8 cellular contexts compared by ENCODE assay signal in genomic region chr11:117327255-117327566, GRCh38. TPM values are rescaled to one million over a fixed set of nuclear protein-coding genes. Genes with fewer than 3 reads are reported as not detected.
DNase-seq lines count a peak whose midpoint lies in the region; ATAC-seq and TF ChIP-seq lines count a peak whose summit lies in the region.
"Not testable (repeated sequence)": the region's sequence is repeated elsewhere in the genome, so short reads cannot be mapped to it uniquely, and the experiment has no call there.

No MANE protein-coding gene starts in this region.

- WGBS in adrenal gland, 4 donors, result 8 to 14% (median 11%) methylated on average over 5 of the region's 5 CpGs
- 7 to 9% methylated on average over 5 of the region's 5 CpGs for WGBS in testis, 2 donors

- not testable (repeated sequence) for H3K9me2 ChIP-seq in OCI-LY1 (ENCODE audit: low read depth, low read length)

- not testable (repeated sequence) for TF ChIP-seq CTCF in AG09309 (IDR thresholded peaks at IDR 0.05; ENCODE audit: control insufficient read depth, insufficient read depth, low read depth, low read length, missing control alignments); OCI-LY1 (IDR thresholded peaks at IDR 0.05; ENCODE audit: low read length); adrenal gland (IDR thresholded peaks at IDR 0.05); neutrophil (IDR thresholded peaks at IDR 0.05); testis (IDR thresholded peaks at IDR 0.05)

- H2AFZ ChIP-seq in OCI-LY1 (ENCODE audit: low read length), result not testable (repeated sequence)

- H3K79me2 ChIP-seq in OCI-LY1 (ENCODE audit: insufficient read depth, low read length), result not testable (repeated sequence)

- not testable (repeated sequence) for H3K27ac ChIP-seq in OCI-LY1 (ENCODE audit: low read depth, low read length, poor library complexity, severe bottlenecking)
- H3K27ac ChIP-seq in adrenal gland (peak overlapping the region in 3 of 5 donors; percentile 88 to 97 (median 91)), epithelial cell of prostate (peak overlapping the region; percentile 80), neutrophil (peak overlapping the region; percentile 89), testis (peak overlapping the region in 1 of 2 donors; percentile 90)

- H4K20me1 ChIP-seq in OCI-LY1 (ENCODE audit: insufficient read depth, low read length), result not testable (repeated sequence)

- not testable (repeated sequence) for H3K36me3 ChIP-seq in OCI-LY1 (ENCODE audit: insufficient read depth, low read length); adrenal gland (replicated peaks in 1 of 2); neutrophil; testis (ENCODE audit: low read depth, missing control alignments)

- not testable (repeated sequence) for DNase-seq in AG09309 (ENCODE audit: low read depth); adrenal gland; epithelial cell of prostate (ENCODE audit: low read depth, low spot score); testis

- peaks cover 14% of the 10 kb centered on the region for H3K4me1 ChIP-seq in OCI-LY1 (ENCODE audit: insufficient read depth, low read length, severe bottlenecking)
- peaks cover 9 to 11% of the 10 kb centered on the region in 2 donors for H3K4me1 ChIP-seq in adrenal gland (replicated peaks in 1 of 2)
- H3K4me1 ChIP-seq in neutrophil (ENCODE audit: control insufficient read depth in 1 of 2, insufficient read depth in 1 of 2, low read depth in 1 of 2, low read length in 1 of 2), result peaks cover 10 to 13% of the 10 kb centered on the region in 2 experiments
- H3K4me1 ChIP-seq in testis, result not testable (repeated sequence)

- not testable (repeated sequence) for H3K9ac ChIP-seq in OCI-LY1 (ENCODE audit: low read length)

- H3K4me2 ChIP-seq in OCI-LY1 (ENCODE audit: low read length), result peak overlapping the region; percentile 86

- H3K4me3 ChIP-seq in AG09309 (ENCODE audit: control insufficient read depth, low read depth, low read length) (peak overlapping the region; percentile 78), OCI-LY1 (ENCODE audit: low read depth, low read length, poor library complexity, severe bottlenecking) (peak overlapping the region; percentile 72), adrenal gland (peak overlapping the region in 1 of 4 donors; percentile 90), iPS-18c (ENCODE audit: insufficient read depth, low read depth, low read length) (peak overlapping the region; percentile 87; the same call in 1 of the 2 replicates), neutrophil (ENCODE audit: low read depth in 1 of 2, low read length in 1 of 2) (peak overlapping the region; percentile 67 to 91), testis (peak overlapping the region; percentile 67 to 83)

- intact Hi-C loops in adrenal gland (cut with DNase I); testis (cut with DNase I; ENCODE audit: low total_unique reads): not testable (repeated sequence)

- not testable (repeated sequence) for H3K27me3 ChIP-seq in OCI-LY1 (ENCODE audit: insufficient read depth, low read length); adrenal gland; neutrophil; testis

- TF ChIP-seq POLR2A in adrenal gland (IDR thresholded peaks at IDR 0.05); testis (IDR thresholded peaks at IDR 0.05): not testable (repeated sequence)

- H3K9me3 ChIP-seq in OCI-LY1 (ENCODE audit: low read length); adrenal gland (replicated peaks in 1 of 3); iPS-18c (ENCODE audit: control insufficient read depth, insufficient read depth, low read length); neutrophil; testis: not testable (repeated sequence)

- ATAC-seq in GM21717 (IDR thresholded peaks at IDR 0.05; ENCODE audit: unreplicated experiment), result peak; percentile 1

- not testable (repeated sequence) for H3F3A ChIP-seq in OCI-LY1 (ENCODE audit: insufficient read depth, low read length)

RNA-seq across cellular contexts. Expression of gene CEP164, which starts 0.4 kb away (rescaled TPM):
- total RNA-seq in adrenal gland, result 10 to 100 TPM; 10.6 to 33.1 (median 21.2) TPM
- polyA plus RNA-seq in adrenal gland, result 10 to 100 TPM; 14.5 to 82.9 (median 29.0) TPM
- 100 to 1,000 TPM in 1 of 2 donors, 10 to 100 TPM in 1; 83.3 to 157 TPM for total RNA-seq in testis
- polyA plus RNA-seq in testis (ENCODE audit: insufficient read depth, low read depth, low replicate concordance), result 111 TPM

RNA-seq across cellular contexts. Expression of gene BACE1, which starts 11.2 kb away (rescaled TPM):
- total RNA-seq in adrenal gland (10 to 100 TPM; 18.6 to 69.1 (median 39.7) TPM), testis (10 to 100 TPM; 24.7 to 32.5 TPM)
- polyA plus RNA-seq in adrenal gland (10 to 100 TPM in 2 of 3 donors, 1 to 10 TPM in 1; 9.5 to 46.9 (median 11.8) TPM), testis (ENCODE audit: insufficient read depth, low read depth, low replicate concordance) (50.4 TPM)

RNA-seq across cellular contexts. Expression of gene BACE1-AS, which starts 36.1 kb away (rescaled TPM):
- total RNA-seq in adrenal gland (10 to 100 TPM in 3 of 8 donors, 1 to 10 TPM in 5; 4.0 to 11.2 (median 6.8) TPM), testis (10 to 100 TPM; 13.8 to 17.9 TPM)
- polyA plus RNA-seq in adrenal gland (10 to 100 TPM in 2 of 3 donors, 1 to 10 TPM in 1; 7.3 to 35.1 (median 19.8) TPM), testis (ENCODE audit: insufficient read depth, low read depth, low replicate concordance) (11.2 TPM)
